37 cellular contexts compared by ENCODE assay signal in genomic region chr9:4127873-4128272, GRCh38.
"Had no signal": no experiment of that assay in that cellular context is flagged by ENCODE, and none has a peak within 500 bp of the region (broad histone marks: within the 10 kb centered on the region; RNA-seq: fewer than 3 reads in every experiment).

No MANE protein-coding gene starts in this region.

- H3K27me3 ChIP-seq: adrenal gland, body of pancreas, esophagus muscularis mucosa, foreskin keratinocyte, gastrocnemius medialis, heart left ventricle had no signal

- FAIRE-seq: colon had no signal

- DNase-seq: activated B cell treated with CpG ODN at 0.5 μM for 24 hours; activated CD4-positive, alpha-beta T cell treated with anti-CD3 and anti-CD28 coated beads for 48 hours; activated CD4-positive, alpha-beta T cell treated with anti-CD3 and anti-CD28 coated beads, Interleukin-2, amount 50 U/mL, for 1 hour; activated CD4-positive, alpha-beta T cell treated with anti-CD3 and anti-CD28 coated beads, Interleukin-2, amount 50 U/mL, for 48 hours; activated CD8-positive, alpha-beta memory T cell treated with anti-CD3 and anti-CD28 coated beads, Interleukin-2, amount 10 ng/mL, durations not matched to agents 7 days and 5 days; activated CD8-positive, alpha-beta memory T cell treated with anti-CD3 and anti-CD28 coated beads, Interleukin-2, amount 50 U/mL, for 4 hours; activated CD8-positive, alpha-beta T cell treated with anti-CD3 and anti-CD28 coated beads, Interleukin-2, amount 10 ng/mL, durations not matched to agents 7 days and 5 days; activated effector memory CD4-positive, alpha-beta T cell treated with anti-CD3 and anti-CD28 coated beads, Interleukin-2, amount 50 U/mL, for 16 hours; activated naive CD4-positive, alpha-beta T cell treated with anti-CD3 and anti-CD28 coated beads for 36 hours; activated naive CD8-positive, alpha-beta T cell treated with anti-CD3 and anti-CD28 coated beads for 36 hours; activated naive CD8-positive, alpha-beta T cell treated with anti-CD3 and anti-CD28 coated beads, Interleukin-2, amount 50 U/mL, for 24 hours; activated T-cell treated with anti-CD3 and anti-CD28 coated beads, Interleukin-2, amount 50 U/mL, for 1 hour; activated T-cell treated with anti-CD3 and anti-CD28 coated beads, Interleukin-2, amount 50 U/mL, for 48 hours; adrenal gland; amygdala; aorta; body of pancreas; caudate nucleus; cortex of kidney; dermis blood vessel endothelial cell; effector CD4-positive, alpha-beta T cell; effector memory CD8-positive, alpha-beta T cell; erythroblast; foreskin keratinocyte; gastrocnemius medialis; glutamatergic neuron; heart left ventricle; T-helper 17 cell; T1000; WERI-Rb-1 had no signal

- H3K27me3 Mint-ChIP-seq: activated naive CD8-positive, alpha-beta T cell treated with anti-CD3 and anti-CD28 coated beads for 36 hours; activated naive CD8-positive, alpha-beta T cell treated with anti-CD3 and anti-CD28 coated beads, Interleukin-2, amount 50 U/mL, for 24 hours had no signal

- H3K4me3 Mint-ChIP-seq: activated B cell treated with CpG ODN at 0.5 μM for 24 hours; activated CD8-positive, alpha-beta memory T cell treated with anti-CD3 and anti-CD28 coated beads, Interleukin-2, amount 10 ng/mL, durations not matched to agents 7 days and 5 days; activated CD8-positive, alpha-beta T cell treated with anti-CD3 and anti-CD28 coated beads, Interleukin-2, amount 10 ng/mL, durations not matched to agents 7 days and 5 days; activated naive CD4-positive, alpha-beta T cell treated with anti-CD3 and anti-CD28 coated beads for 36 hours; activated naive CD4-positive, alpha-beta T cell treated with anti-CD3 and anti-CD28 coated beads, Interleukin-2, amount 50 U/mL, for 24 hours; activated naive CD8-positive, alpha-beta T cell treated with anti-CD3 and anti-CD28 coated beads for 36 hours; activated naive CD8-positive, alpha-beta T cell treated with anti-CD3 and anti-CD28 coated beads, Interleukin-2, amount 50 U/mL, for 24 hours; activated T-helper 1 cell treated with anti-CD3 and anti-CD28 coated beads, Interleukin-12 subunit alpha, Interleukin-12 subunit beta, Interleukin-2, Interleukin-4 antibody, amounts not matched to agents 30 ng/mL and 10 ng/mL and 1 ng/mL, durations not matched to agents 14 hours and 24 hours and 36 hours; effector memory CD8-positive, alpha-beta T cell; T-helper 17 cell; T-helper 2 cell treated with Interferon-gamma antibody and Interleukin-4, amounts not matched to agents 5 μg/mL and 100 μg/mL, for 36 hours had no signal

- H3K4me3 ChIP-seq: adrenal gland, body of pancreas, esophagus muscularis mucosa, gastrocnemius medialis, heart left ventricle had no signal

- H3K4me1 Mint-ChIP-seq: activated B cell treated with CpG ODN at 0.5 μM for 24 hours; activated CD8-positive, alpha-beta memory T cell treated with anti-CD3 and anti-CD28 coated beads, Interleukin-2, amount 10 ng/mL, durations not matched to agents 7 days and 5 days; activated naive CD4-positive, alpha-beta T cell treated with anti-CD3 and anti-CD28 coated beads, Interleukin-2, amount 50 U/mL, for 24 hours; T-helper 17 cell had no signal

- H3K36me3 ChIP-seq: adrenal gland, esophagus muscularis mucosa, gastrocnemius medialis, heart left ventricle, WERI-Rb-1 had no signal

- H3K27ac ChIP-seq: adrenal gland, esophagus muscularis mucosa, foreskin keratinocyte, gastrocnemius medialis, heart left ventricle, WERI-Rb-1 had no signal

- H3K36me3 Mint-ChIP-seq: activated CD8-positive, alpha-beta memory T cell treated with anti-CD3 and anti-CD28 coated beads, Interleukin-2, amount 10 ng/mL, durations not matched to agents 7 days and 5 days had no signal

- H3K4me1 ChIP-seq: adrenal gland, body of pancreas, gastrocnemius medialis had no signal

- H3K9me3 ChIP-seq: adrenal gland, gastrocnemius medialis had no signal

- ATAC-seq: activated CD4-positive, CD25-positive, alpha-beta regulatory T cell treated with anti-CD3 and anti-CD28 coated beads, Interleukin-2, amount 50 U/mL, for 24 hours; activated CD8-positive, alpha-beta memory T cell treated with anti-CD3 and anti-CD28 coated beads, Interleukin-2, amount 10 ng/mL, durations not matched to agents 7 days and 5 days; activated CD8-positive, alpha-beta T cell treated with anti-CD3 and anti-CD28 coated beads, Interleukin-2, amount 10 ng/mL, durations not matched to agents 7 days and 5 days; activated naive CD8-positive, alpha-beta T cell treated with anti-CD3 and anti-CD28 coated beads, Interleukin-2, amount 50 U/mL, for 24 hours; body of pancreas; effector memory CD8-positive, alpha-beta T cell; foreskin keratinocyte; gastrocnemius medialis; heart left ventricle; T-helper 17 cell had no signal

- H3K27ac Mint-ChIP-seq: activated B cell treated with CpG ODN at 0.5 μM for 24 hours; activated CD8-positive, alpha-beta memory T cell treated with anti-CD3 and anti-CD28 coated beads, Interleukin-2, amount 10 ng/mL, durations not matched to agents 7 days and 5 days; activated CD8-positive, alpha-beta T cell treated with anti-CD3 and anti-CD28 coated beads, Interleukin-2, amount 10 ng/mL, durations not matched to agents 7 days and 5 days; activated naive CD4-positive, alpha-beta T cell treated with anti-CD3 and anti-CD28 coated beads for 36 hours; activated naive CD4-positive, alpha-beta T cell treated with anti-CD3 and anti-CD28 coated beads, Interleukin-2, amount 50 U/mL, for 24 hours; activated naive CD8-positive, alpha-beta T cell treated with anti-CD3 and anti-CD28 coated beads for 36 hours; activated naive CD8-positive, alpha-beta T cell treated with anti-CD3 and anti-CD28 coated beads, Interleukin-2, amount 50 U/mL, for 24 hours; activated T-helper 1 cell treated with anti-CD3 and anti-CD28 coated beads, Interleukin-12 subunit alpha, Interleukin-12 subunit beta, Interleukin-2, Interleukin-4 antibody, amounts not matched to agents 30 ng/mL and 10 ng/mL and 1 ng/mL, durations not matched to agents 14 hours and 24 hours and 36 hours; activated T-helper 2 cell treated with anti-CD3 and anti-CD28 coated beads, Interferon-gamma antibody, Interleukin-2, Interleukin-4, amounts not matched to agents 10 μg/mL and 5 μg/mL and 100 μg/mL, durations not matched to agents 14 hours and 24 hours and 36 hours; effector memory CD8-positive, alpha-beta T cell; T-helper 17 cell; T-helper 2 cell treated with Interferon-gamma antibody and Interleukin-4, amounts not matched to agents 5 μg/mL and 100 μg/mL, for 36 hours had no signal
